ENCODE assay signal across 7 cellular contexts in genomic region chr1:89843279-89844121, GRCh38. TPM values are rescaled to one million over a fixed set of nuclear protein-coding genes. Genes with fewer than 3 reads are reported as not detected.
A peak's percentile ranks its signal among the peaks of the same experiment; 100 is the strongest.
DNase-seq lines count a peak whose midpoint lies in the region; ATAC-seq, FAIRE-seq and TF ChIP-seq lines count a peak whose summit lies in the region.

No MANE protein-coding gene starts in this region.

- TF ChIP-seq CTCF in VCaP (conservative IDR thresholded peaks at IDR 0.05) (peak; percentile 78), mammary epithelial cell (conservative IDR thresholded peaks at IDR 0.05 in 1 of 2, IDR thresholded peaks at IDR 0.05 in 1 of 2; ENCODE audit: extremely low read depth in 1 of 2, insufficient read depth in 1 of 2, low read depth in 1 of 2, low read length in 2 of 2) (peak; percentile 32 to 53), keratinocyte (optimal IDR thresholded peaks at IDR 0.05 in 1 of 3, IDR thresholded peaks at IDR 0.05 in 1 of 3, conservative IDR thresholded peaks at IDR 0.05 in 1 of 3; ENCODE audit: extremely low read depth in 1 of 3, insufficient read depth in 2 of 3, low read length in 3 of 3) (peak in 2 of 3 experiments; percentile 65 to 81)

- H3K27me3 ChIP-seq in mammary epithelial cell (ENCODE audit: insufficient read depth, low read length) (no peaks in the 10 kb centered on the region), keratinocyte (ENCODE audit: control insufficient read depth, extremely low read depth, insufficient read depth, low read length) (no peaks in the 10 kb centered on the region)

- peak; percentile 38 for DNase-seq in NCI-H1417 treated with DMSO at 0.1 percent for 48 hours (lab: John Stamatoyannopoulos, UW)
- peak; percentile 63 for DNase-seq in mammary epithelial cell
- DNase-seq in keratinocyte (ENCODE audit: low read depth, low spot score), result no peak
- peak; percentile 74 to 76 for DNase-seq in stimulated activated CD4-positive, alpha-beta T cell treated with anti-CD3 and anti-CD28 coated beads, Interleukin-15, amount 100 ng/mL, for 48 hours (ENCODE audit: low read depth in 2 of 2)

- CTCF ChIA-PET in mammary epithelial cell (lab: Charles Lee; ENCODE audit: low non-redundant PET), result interaction anchor here (1.0 kb wide), 1 partner anchor 63 kb away, joined by 8 read pairs; no protein-coding TSS in a partner anchor

- H3K9me1 ChIP-seq in keratinocyte (ENCODE audit: control insufficient read depth, extremely low read depth, insufficient read depth, low read length), result no peaks in the 10 kb centered on the region

- H3K27ac ChIP-seq in VCaP (peak overlapping the region; percentile 76), mammary epithelial cell (ENCODE audit: insufficient read depth, low read depth, low read length) (peak overlapping the region; percentile 54), keratinocyte (ENCODE audit: control insufficient read depth, insufficient read depth, low read length) (peak overlapping the region; percentile 66)

- in situ Hi-C loops in mammary epithelial cell (cut with MboI; ENCODE audit: low sequenced_read_pairs in 2 of 2), result loop anchor here in 1 of 2 donors (10.0 kb wide), 1 partner anchor 111 kb away; no protein-coding TSS in a partner anchor

- peak overlapping the region; percentile 74 for H3K9ac ChIP-seq in mammary epithelial cell (ENCODE audit: insufficient read depth, low read length)
- H3K9ac ChIP-seq in keratinocyte (ENCODE audit: control insufficient read depth, extremely low read depth, insufficient read depth, low read length), result peak overlapping the region; percentile 87

- H3K4me2 ChIP-seq in mammary epithelial cell (ENCODE audit: insufficient read depth, low read depth, low read length) (peak overlapping the region; percentile 84), keratinocyte (ENCODE audit: control insufficient read depth, extremely low read depth, insufficient read depth, low read depth, low read length) (peak overlapping the region; percentile 100)

- H3K4me1 ChIP-seq in mammary epithelial cell (ENCODE audit: insufficient read depth, low read length) (peaks cover 16% of the 10 kb centered on the region), keratinocyte (ENCODE audit: control insufficient read depth, extremely low read depth, insufficient read depth, low read length) (peaks cover 31% of the 10 kb centered on the region)

- intact Hi-C loops in mammary epithelial cell (cut with micrococcal nuclease), result loop anchor here (1.0 to 5.0 kb wide), 5 partner anchors 39 to 151 kb away; partner anchors contain the start of gene ZNF326

- H3K79me2 ChIP-seq in mammary epithelial cell (ENCODE audit: insufficient read depth, low read length) (peaks cover 41% of the 10 kb centered on the region), keratinocyte (ENCODE audit: control insufficient read depth, insufficient read depth, low read length) (peaks cover 29% of the 10 kb centered on the region)

- dilution Hi-C loops in mammary epithelial cell (cut with HindIII; ENCODE audit: low sequenced_read_pairs), result no loop called here
- dilution Hi-C loops in keratinocyte (cut with MboI; ENCODE audit: extremely low pct_ligation_motif_present, low sequenced_read_pairs), result no loop called here

- H3K9me3 ChIP-seq in mammary epithelial cell (replicated peaks; ENCODE audit: insufficient read depth, low read length) (no peaks in the 10 kb centered on the region), keratinocyte (ENCODE audit: control insufficient read depth, low read depth, low read length) (no peaks in the 10 kb centered on the region)

- no peak for FAIRE-seq in keratinocyte (lab: Jason Lieb, UNC)

- H4K20me1 ChIP-seq in mammary epithelial cell (ENCODE audit: insufficient read depth, low read length) (no peaks in the 10 kb centered on the region), keratinocyte (ENCODE audit: control insufficient read depth, extremely low read depth, insufficient read depth, low read length) (no peaks in the 10 kb centered on the region)

- H2AFZ ChIP-seq in mammary epithelial cell (ENCODE audit: low read depth, low read length) (peak overlapping the region; percentile 89), keratinocyte (ENCODE audit: control insufficient read depth, low read length) (peak overlapping the region; percentile 93)

- H3K36me3 ChIP-seq in mammary epithelial cell (ENCODE audit: insufficient read depth, low read length) (no peaks in the 10 kb centered on the region), keratinocyte (ENCODE audit: control insufficient read depth in 2 of 2, extremely low read depth in 1 of 2, insufficient read depth in 2 of 2, low read length in 2 of 2) (peaks cover 0 to 6% of the 10 kb centered on the region in 2 experiments)

- BruUV-seq in mammary epithelial cell (replicated peaks; lab: Mats Ljungman, UMichigan), result no TSS peak

- ATAC-seq in GM18498 (IDR thresholded peaks at IDR 0.05; ENCODE audit: unreplicated experiment) (peak; percentile 95), HG02642 (IDR thresholded peaks at IDR 0.05; ENCODE audit: poor library complexity, unreplicated experiment) (peak; percentile 92)

- peak overlapping the region; percentile 48 to 88 (median 72) for H3K4me3 ChIP-seq in mammary epithelial cell (replicated peaks in 1 of 3; ENCODE audit: insufficient read depth in 1 of 3, low read depth in 2 of 3, low read length in 3 of 3)
- peak overlapping the region; percentile 61 to 80 (median 71) for H3K4me3 ChIP-seq in keratinocyte (ENCODE audit: control insufficient read depth in 2 of 3, extremely low read depth in 1 of 3, insufficient read depth in 2 of 3, low read depth in 1 of 3, low read length in 3 of 3)

- WGBS in mammary epithelial cell (ENCODE audit: low coverage, missing lambda C conversion rate), result 3% methylated on average over 12 of the region's 63 CpGs

RNA-seq across cellular contexts. Expression of gene LRRC8D, which starts 22.7 kb away (rescaled TPM):
- total RNA-seq in mammary epithelial cell, result 10 to 100 TPM; 39.5 to 47.7 TPM
- 44.9 TPM for polyA plus RNA-seq in mammary epithelial cell
- polyA minus RNA-seq in mammary epithelial cell, result 20.7 TPM
- polyA plus RNA-seq in keratinocyte, result 50.6 to 65.2 TPM (median 54.7 TPM) in 3 replicates
- 13.7 TPM for polyA plus RNA-seq in keratinocyte (2011; ENCODE audit: low read depth)
- 42.2 and 56.6 TPM in 2 replicates for polyA plus RNA-seq in keratinocyte (2011; cell fraction: cytosol; rRNA removed)
- polyA plus RNA-seq in keratinocyte (2011; cell fraction: nucleus; rRNA removed), result 59.4 and 66.6 TPM in 2 replicates
- polyA plus RNA-seq in keratinocyte (2012; ENCODE audit: low replicate concordance), result 19.0 and 40.4 TPM in 2 replicates
- polyA minus RNA-seq in keratinocyte, result 59.6 to 96.0 TPM (median 74.5 TPM) in 3 replicates
- 81.1 TPM for polyA minus RNA-seq in keratinocyte (2011; cell fraction: cytosol; rRNA and poly(A)+ RNA removed)
- polyA minus RNA-seq in keratinocyte (2011; cell fraction: nucleus; rRNA and poly(A)+ RNA removed), result 41.0 and 65.7 TPM in 2 replicates
